In the genomic region with DNA sequence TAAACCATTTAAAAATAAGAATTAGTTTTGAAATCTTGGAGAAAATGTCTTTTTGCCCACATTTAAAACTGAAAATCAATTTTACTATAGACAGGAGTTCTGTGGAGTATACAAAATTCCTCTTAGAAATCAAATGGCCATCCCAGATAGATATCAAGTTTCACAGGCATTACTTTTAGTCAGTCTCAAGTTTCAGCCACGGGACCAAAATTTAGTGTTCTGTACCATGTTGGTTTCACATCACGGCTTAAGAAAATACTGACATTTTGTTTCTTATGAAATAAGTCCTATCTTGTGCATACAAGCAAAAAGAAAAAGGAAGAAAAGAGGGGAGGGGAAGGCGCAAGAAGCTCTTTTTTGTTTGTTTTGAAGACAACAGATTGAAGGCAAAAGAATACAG, we compare ENCODE assay signal across 20 cellular contexts.
"Had no signal": no experiment of that assay in that cellular context is flagged by ENCODE, and none has a peak within 500 bp of the region (broad histone marks: within the 10 kb centered on the region; RNA-seq: fewer than 3 reads in every experiment).

No MANE protein-coding gene starts in this region.

- H3K27me3 Mint-ChIP-seq: activated CD4-positive, alpha-beta T cell treated with anti-CD3 and anti-CD28 coated beads, Interleukin-2, amount 10 ng/mL, durations not matched to agents 24 days and 14 days; activated CD8-positive, alpha-beta T cell treated with anti-CD3 and anti-CD28 coated beads for 36 hours; brain; stimulated activated naive CD8-positive, alpha-beta T cell treated with anti-CD3 and anti-CD28 coated beads, Interleukin-15, Interleukin-2, amounts not matched to agents 100 ng/mL and 50 ng/mL, for 24 hours had no signal

- H3K27me3 ChIP-seq: colonic mucosa, right atrium auricular region, transverse colon had no signal

- H3K4me1 Mint-ChIP-seq: activated CD4-positive, alpha-beta T cell treated with anti-CD3 and anti-CD28 coated beads, Interleukin-2, amount 10 ng/mL, durations not matched to agents 24 days and 14 days; brain; neural crest cell had no signal

- H3K4me1 ChIP-seq: colonic mucosa, prostate gland had no signal

- H3K9me3 ChIP-seq: colonic mucosa, prostate gland, right atrium auricular region, transverse colon had no signal

- H3K9me3 Mint-ChIP-seq: stimulated activated naive CD8-positive, alpha-beta T cell treated with anti-CD3 and anti-CD28 coated beads, Interleukin-15, Interleukin-2, amounts not matched to agents 100 ng/mL and 50 ng/mL, for 24 hours had no signal

- DNase-seq: activated CD4-positive, alpha-beta T cell treated with anti-CD3 and anti-CD28 coated beads, Interleukin-2, amount 10 ng/mL, durations not matched to agents 24 days and 14 days; activated CD8-positive, alpha-beta T cell treated with anti-CD3 and anti-CD28 coated beads for 36 hours; activated naive CD4-positive, alpha-beta T cell treated with anti-CD3 and anti-CD28 coated beads for 36 hours; activated T-cell treated with anti-CD3 and anti-CD28 coated beads, Interleukin-2, amount 50 U/mL, for 1 hour; anterior cingulate cortex; colonic mucosa; erythroblast; hippocampal formation; islet precursor cell; T1000; transverse colon had no signal

- H3K36me3 ChIP-seq: colonic mucosa, prostate gland had no signal

- H3K4me3 Mint-ChIP-seq: activated CD4-positive, alpha-beta T cell treated with anti-CD3 and anti-CD28 coated beads, Interleukin-2, amount 10 ng/mL, durations not matched to agents 24 days and 14 days; activated CD8-positive, alpha-beta T cell treated with anti-CD3 and anti-CD28 coated beads for 36 hours; activated naive CD4-positive, alpha-beta T cell treated with anti-CD3 and anti-CD28 coated beads for 36 hours; brain; neural crest cell; stimulated activated naive CD8-positive, alpha-beta T cell treated with anti-CD3 and anti-CD28 coated beads, Interleukin-15, Interleukin-2, amounts not matched to agents 100 ng/mL and 50 ng/mL, for 24 hours had no signal

- H3K27ac Mint-ChIP-seq: activated CD4-positive, alpha-beta T cell treated with anti-CD3 and anti-CD28 coated beads, Interleukin-2, amount 10 ng/mL, durations not matched to agents 24 days and 14 days; activated CD8-positive, alpha-beta T cell treated with anti-CD3 and anti-CD28 coated beads for 36 hours; activated naive CD4-positive, alpha-beta T cell treated with anti-CD3 and anti-CD28 coated beads for 36 hours; activated T-helper 2 cell treated with anti-CD3 and anti-CD28 coated beads, Interferon-gamma antibody, Interleukin-2, Interleukin-4, amounts not matched to agents 10 μg/mL and 5 μg/mL and 100 μg/mL, durations not matched to agents 14 hours and 24 hours and 36 hours; brain; stimulated activated naive CD8-positive, alpha-beta T cell treated with anti-CD3 and anti-CD28 coated beads, Interleukin-15, Interleukin-2, amounts not matched to agents 100 ng/mL and 50 ng/mL, for 24 hours had no signal

- H3K4me3 ChIP-seq: colonic mucosa, lung, prostate gland, right atrium auricular region, skin epidermis, transverse colon had no signal

- H3K27ac ChIP-seq: colonic mucosa, right atrium auricular region, skin epidermis, transverse colon had no signal

- ATAC-seq: activated CD8-positive, alpha-beta T cell treated with anti-CD3 and anti-CD28 coated beads for 36 hours; left lobe of liver had no signal
